22 cellular contexts compared by ENCODE assay signal in genomic region chr13:74406439-74406838, GRCh38.
A peak's percentile ranks its signal among the peaks of the same experiment; 100 is the strongest.
DNase-seq lines count a peak whose midpoint lies in the region; ATAC-seq and TF ChIP-seq lines count a peak whose summit lies in the region.
"Had no signal": no experiment of that assay in that cellular context is flagged by ENCODE, and none has a peak within 500 bp of the region (broad histone marks: within the 10 kb centered on the region; RNA-seq: fewer than 3 reads in every experiment).

No MANE protein-coding gene starts in this region.

- intact Hi-C loops in ovary (cut with DNase I): no loop called here

- 46 to 58% (median 48%) methylated on average over 3 of the region's 3 CpGs for WGBS in ovary, 3 donors

- TF ChIP-seq CTCF in MM.1S (IDR thresholded peaks at IDR 0.05; ENCODE audit: low read length) (no peak), ovary (IDR thresholded peaks at IDR 0.05) (no peak)

- no peaks in the 10 kb centered on the region for H3K27me3 Mint-ChIP-seq in stimulated activated naive B cell treated with anti-CD40 and anti-IgM and Interleukin-4, amounts not matched to agents 10 μg/mL and 1 μg/mL and 100 μg/mL, for 72 hours
- H3K27me3 Mint-ChIP-seq: effector memory CD8-positive, alpha-beta T cell had no signal

- H3K9ac ChIP-seq in MM.1S (ENCODE audit: low read length): no peak overlapping the region

- no peak overlapping the region for H3K27ac Mint-ChIP-seq in stimulated activated naive B cell treated with anti-CD40 and anti-IgM and Interleukin-4, amounts not matched to agents 10 μg/mL and 1 μg/mL and 100 μg/mL, for 72 hours
- H3K27ac Mint-ChIP-seq: activated CD8-positive, alpha-beta T cell treated with anti-CD3 and anti-CD28 coated beads, Interleukin-2, amount 10 ng/mL, durations not matched to agents 7 days and 5 days; effector memory CD8-positive, alpha-beta T cell; naive thymus-derived CD8-positive, alpha-beta T cell had no signal

- no peaks in the 10 kb centered on the region for H3K79me2 ChIP-seq in MM.1S (ENCODE audit: low read length)

- TF ChIP-seq POLR2A in ovary (IDR thresholded peaks at IDR 0.05): no peak

- H3K4me1 Mint-ChIP-seq in stimulated activated naive B cell treated with anti-CD40 and anti-IgM and Interleukin-4, amounts not matched to agents 10 μg/mL and 1 μg/mL and 100 μg/mL, for 72 hours: peaks cover 5 to 14% of the 10 kb centered on the region in 2 donors

- H3K4me3 ChIP-seq in MM.1S (ENCODE audit: low read length) (no peak overlapping the region), ovary (no peak overlapping the region)
- H3K4me3 ChIP-seq: breast epithelium, right atrium auricular region had no signal

- TF ChIP-seq EP300 in ovary (IDR thresholded peaks at IDR 0.05): no peak

- peak overlapping the region; percentile 33; the same call in 1 of the 2 replicates for H3K4me2 ChIP-seq in MM.1S (ENCODE audit: low read depth, low read length)

- H3K4me1 ChIP-seq in MM.1S (ENCODE audit: low read length): no peaks in the 10 kb centered on the region; the same call in 1 of the 2 replicates
- no peaks in the 10 kb centered on the region for H3K4me1 ChIP-seq in ovary (ENCODE audit: insufficient read depth)
- H3K4me1 ChIP-seq: BE2C, breast epithelium, Caco-2, right atrium auricular region had no signal

- ATAC-seq in stimulated activated naive B cell treated with anti-CD40 and anti-IgM and Interleukin-4, amounts not matched to agents 10 μg/mL and 1 μg/mL and 100 μg/mL, for 72 hours (replicated peaks): peak; percentile 89 to 95
- ATAC-seq: activated CD8-positive, alpha-beta T cell treated with anti-CD3 and anti-CD28 coated beads, Interleukin-2, amount 10 ng/mL, durations not matched to agents 7 days and 5 days; effector memory CD8-positive, alpha-beta T cell; esophagus mucosa; HepG2; left cardiac atrium; naive thymus-derived CD8-positive, alpha-beta T cell had no signal

- H3K27me3 ChIP-seq in MM.1S (replicated peaks; ENCODE audit: insufficient read depth, low read length) (no peaks in the 10 kb centered on the region), ovary (no peaks in the 10 kb centered on the region)
- H3K27me3 ChIP-seq: BE2C, breast epithelium, right atrium auricular region had no signal

- no peaks in the 10 kb centered on the region for H3F3A ChIP-seq in MM.1S (ENCODE audit: insufficient read depth, low read length)

- peak; percentile 0 for DNase-seq in EH (ENCODE audit: low read depth)
- no peak for DNase-seq in MM.1S
- DNase-seq in fibroblast of peridontal ligament (ENCODE audit: extremely low read depth): peak; percentile 39
- DNase-seq in stimulated activated naive B cell treated with anti-CD40 and anti-IgM and Interleukin-4, amounts not matched to agents 10 μg/mL and 1 μg/mL and 100 μg/mL, for 72 hours: peak; percentile 16
- no peak for DNase-seq in KBM-7
- DNase-seq in GM19238 (ENCODE audit: insufficient read length, low spot score): no peak
- DNase-seq in ovary: no peak
- DNase-seq: activated CD4-positive, alpha-beta T cell treated with anti-CD3 and anti-CD28 coated beads for 1 hour; activated CD8-positive, alpha-beta T cell treated with anti-CD3 and anti-CD28 coated beads, Interleukin-2, amount 10 ng/mL, durations not matched to agents 7 days and 5 days; activated T-cell treated with anti-CD3 and anti-CD28 coated beads, Interleukin-2, amount 50 U/mL, for 1 hour; amniotic stem cell; BE2C; Caco-2; effector memory CD8-positive, alpha-beta T cell; left cardiac atrium; naive thymus-derived CD8-positive, alpha-beta T cell; NCI-H146; Right ventricle myocardium superior had no signal

- peak overlapping the region; percentile 30 for H2AFZ ChIP-seq in MM.1S (ENCODE audit: low read length)

- H3K36me3 ChIP-seq in MM.1S (replicated peaks; ENCODE audit: insufficient read depth, low read length) (no peaks in the 10 kb centered on the region), ovary (no peaks in the 10 kb centered on the region)
- H3K36me3 ChIP-seq: BE2C, right atrium auricular region had no signal

- H3K9me3 ChIP-seq in MM.1S (replicated peaks; ENCODE audit: insufficient read depth, low read length): no peaks in the 10 kb centered on the region
- no peaks in the 10 kb centered on the region for H3K9me3 ChIP-seq in ovary
- H3K9me3 ChIP-seq: BE2C, Caco-2, right atrium auricular region had no signal

- peak overlapping the region; percentile 5 to 34 for H3K4me3 Mint-ChIP-seq in stimulated activated naive B cell treated with anti-CD40 and anti-IgM and Interleukin-4, amounts not matched to agents 10 μg/mL and 1 μg/mL and 100 μg/mL, for 72 hours
- H3K4me3 Mint-ChIP-seq: activated CD8-positive, alpha-beta T cell treated with anti-CD3 and anti-CD28 coated beads, Interleukin-2, amount 10 ng/mL, durations not matched to agents 7 days and 5 days; effector memory CD8-positive, alpha-beta T cell had no signal

- peaks cover 6 to 12% of the 10 kb centered on the region in 2 donors for H3K36me3 Mint-ChIP-seq in stimulated activated naive B cell treated with anti-CD40 and anti-IgM and Interleukin-4, amounts not matched to agents 10 μg/mL and 1 μg/mL and 100 μg/mL, for 72 hours

- no peak overlapping the region for H3K27ac ChIP-seq in MM.1S (ENCODE audit: low read length)
- no peak overlapping the region for H3K27ac ChIP-seq in ovary
- H3K27ac ChIP-seq: breast epithelium, right atrium auricular region had no signal

- in situ Hi-C loops in KBM-7 (cut with MboI; ENCODE audit: low pct_unique_long_range_greater_than_20kb, low sequenced_read_pairs): no loop called here

- H3K9me3 Mint-ChIP-seq in stimulated activated naive B cell treated with anti-CD40 and anti-IgM and Interleukin-4, amounts not matched to agents 10 μg/mL and 1 μg/mL and 100 μg/mL, for 72 hours: peaks cover 14 to 17% of the 10 kb centered on the region in 2 donors

- no peaks in the 10 kb centered on the region for H4K20me1 ChIP-seq in MM.1S (ENCODE audit: insufficient read depth, low read length)

- H3K9me2 ChIP-seq in MM.1S (replicated peaks; ENCODE audit: insufficient read depth, low read length): no peaks in the 10 kb centered on the region

Comparison
In these comparisons a context has a peak if more than half of its experiments do, and no peak if none do; other contexts are left out.
1. DNase-seq: peak in EH (single experiment), fibroblast of peridontal ligament (single experiment) and stimulated activated naive B cell treated with anti-CD40 and anti-IgM and Interleukin-4, amounts not matched to agents 10 μg/mL and 1 μg/mL and 100 μg/mL, for 72 hours (single experiment); none in MM.1S (single experiment), KBM-7 (single experiment), GM19238 (single experiment) and ovary (0 of 5).